ENCODE assay signal across 17 cellular contexts in genomic region chr14:80446356-80446755, GRCh38.
"Had no signal": no experiment of that assay in that cellular context is flagged by ENCODE, and none has a peak within 500 bp of the region (broad histone marks: within the 10 kb centered on the region; RNA-seq: fewer than 3 reads in every experiment).

No MANE protein-coding gene starts in this region.

- H3K27ac ChIP-seq: brain microvascular endothelial cell, epithelial cell of prostate, left lung, stomach, thoracic aorta had no signal

- H3K27me3 Mint-ChIP-seq: dendritic cell treated with granulocyte-macrophage colony-stimulating factor and Interleukin-4, amounts not matched to agents 40 ng/mL and 50 ng/mL, for 4 days; effector memory CD8-positive, alpha-beta T cell had no signal

- H3K9me3 ChIP-seq: thoracic aorta had no signal

- H3K27ac Mint-ChIP-seq: dendritic cell treated with granulocyte-macrophage colony-stimulating factor and Interleukin-4, amounts not matched to agents 40 ng/mL and 50 ng/mL, for 4 days; effector memory CD8-positive, alpha-beta T cell; nephron progenitor cell; T-helper 2 cell treated with Interferon-gamma antibody and Interleukin-4, amounts not matched to agents 5 μg/mL and 100 μg/mL, for 36 hours had no signal

- DNase-seq: activated CD4-positive, alpha-beta T cell treated with anti-CD3 and anti-CD28 coated beads, Interleukin-2, amount 50 U/mL, for 4 hours; activated naive CD4-positive, alpha-beta T cell treated with anti-CD3 and anti-CD28 coated beads, Interleukin-2, amount 50 U/mL, for 16 hours; activated T-cell treated with anti-CD3 and anti-CD28 coated beads, Interleukin-2, amount 50 U/mL, for 1 hour; amniotic stem cell; brain microvascular endothelial cell; effector memory CD8-positive, alpha-beta T cell; foreskin melanocyte; heart left ventricle; left lung; mesendoderm; nephron progenitor cell; stimulated activated CD4-positive, alpha-beta T cell treated with anti-CD3 and anti-CD28 coated beads, Interleukin-4, amount 100 ng/mL, for 4 hours; stomach had no signal

- H3K4me3 ChIP-seq: heart left ventricle, left lung, stomach, thoracic aorta had no signal

- ATAC-seq: effector memory CD8-positive, alpha-beta T cell; heart left ventricle; left lung had no signal

- H3K27me3 ChIP-seq: brain microvascular endothelial cell, heart left ventricle, left lung, stomach had no signal

- H3K4me3 Mint-ChIP-seq: dendritic cell treated with granulocyte-macrophage colony-stimulating factor and Interleukin-4, amounts not matched to agents 40 ng/mL and 50 ng/mL, for 4 days; effector memory CD8-positive, alpha-beta T cell; nephron progenitor cell; T-helper 2 cell treated with Interferon-gamma antibody and Interleukin-4, amounts not matched to agents 5 μg/mL and 100 μg/mL, for 36 hours had no signal

- H3K4me1 Mint-ChIP-seq: nephron progenitor cell had no signal

- H3K4me1 ChIP-seq: heart left ventricle, left lung, stomach had no signal

- H3K36me3 ChIP-seq: brain microvascular endothelial cell, heart left ventricle, left lung, stomach, thoracic aorta had no signal
